Comparison of ENCODE assay signal across 8 cellular contexts in genomic region chr12:14403711-14404164, GRCh38. TPM values are rescaled to one million over a fixed set of nuclear protein-coding genes. Genes with fewer than 3 reads are reported as not detected.
A peak's percentile ranks its signal among the peaks of the same experiment; 100 is the strongest.
DNase-seq lines count a peak whose midpoint lies in the region; ATAC-seq and TF ChIP-seq lines count a peak whose summit lies in the region.

No MANE protein-coding gene starts in this region.

- H2AFZ ChIP-seq in PC-3 (ENCODE audit: low read length): no peak overlapping the region

- H3K4me3 ChIP-seq in AG10803 (ENCODE audit: low read length): no peak overlapping the region
- H3K4me3 ChIP-seq in Jurkat, Clone E6-1 (ENCODE audit: low read length): no peak overlapping the region
- H3K4me3 ChIP-seq in PC-3 (ENCODE audit: low read length): no peak overlapping the region

- H3K36me3 ChIP-seq in PC-3 (ENCODE audit: low read depth, low read length): no peaks in the 10 kb centered on the region

- H3K9me2 ChIP-seq in PC-3 (replicated peaks; ENCODE audit: low read length): no peaks in the 10 kb centered on the region

- peaks cover 100% of the 10 kb centered on the region for H3K79me2 ChIP-seq in PC-3 (ENCODE audit: low read length)

- CTCF ChIA-PET in PC-3 (lab: Charles Lee): no interaction called here

- no peaks in the 10 kb centered on the region for H3K27me3 ChIP-seq in PC-3 (ENCODE audit: low read length)

- H3K4me2 ChIP-seq in PC-3 (ENCODE audit: low read length): no peak overlapping the region

- peak; percentile 40 for ATAC-seq in GM18858 (IDR thresholded peaks at IDR 0.05; ENCODE audit: unreplicated experiment)
- no peak for ATAC-seq in PC-3
- no peak for ATAC-seq in HG02623 (IDR thresholded peaks at IDR 0.05; ENCODE audit: unreplicated experiment)

- H3F3A ChIP-seq in PC-3 (ENCODE audit: low read length, unreplicated experiment): no peaks in the 10 kb centered on the region

- POLR2A ChIA-PET in PC-3 (lab: Charles Lee; ENCODE audit: unreplicated experiment): no interaction called here

- H3K9ac ChIP-seq in PC-3 (ENCODE audit: low read length): no peak overlapping the region

- TF ChIP-seq CTCF in AG10803 (conservative IDR thresholded peaks at IDR 0.05; ENCODE audit: low read length): no peak
- TF ChIP-seq CTCF in PC-3 (conservative IDR thresholded peaks at IDR 0.05; ENCODE audit: low read depth, low read length): no peak

- BruUV-seq in PC-3 (replicated peaks; lab: Mats Ljungman, UMichigan): no TSS peak

- peaks cover 7% of the 10 kb centered on the region; the same call in 1 of the 2 replicates for H4K20me1 ChIP-seq in PC-3 (ENCODE audit: low read length)

- H3K9me3 ChIP-seq in PC-3 (ENCODE audit: low read length): no peaks in the 10 kb centered on the region

- DNase-seq in AG10803 (ENCODE audit: low read depth) (peak; percentile 80), PC-3 (peak; percentile 29), dermis microvascular lymphatic vessel endothelial cell (ENCODE audit: low read depth in 2 of 2) (peak; percentile 68 to 73), middle frontal gyrus (ENCODE audit: extremely low spot score, low spot score) (peak; percentile 58)
- DNase-seq in Jurkat, Clone E6-1 (ENCODE audit: low read depth, low spot score): peak; percentile 55
- no peak for DNase-seq in stimulated activated CD4-positive, alpha-beta T cell treated with anti-CD3 and anti-CD28 coated beads, Interleukin-4, amount 100 ng/mL, for 4 hours

- peaks cover 20% of the 10 kb centered on the region for H3K4me1 ChIP-seq in PC-3 (ENCODE audit: insufficient read depth, low read length)

- H3K27ac ChIP-seq in PC-3 (ENCODE audit: low read length): no peak overlapping the region

- intact Hi-C loops in PC-3 (cut with micrococcal nuclease): no loop called here

RNA-seq across cellular contexts. Expression of gene ATF7IP, which starts 38.3 kb away (rescaled TPM):
- polyA plus RNA-seq in Jurkat, Clone E6-1 (2012; ENCODE audit: insufficient read depth, insufficient read length): 12.8 TPM
- total RNA-seq in PC-3 (2014; rRNA removed) (12.5 and 16.9 TPM in 2 replicates), dermis microvascular lymphatic vessel endothelial cell (14.4 and 14.9 TPM in 2 replicates)

Comparison
In these comparisons a context has a peak if more than half of its experiments do, and no peak if none do; other contexts are left out.
1. DNase-seq: peak in AG10803 (single experiment), Jurkat, Clone E6-1 (single experiment), PC-3 (single experiment), dermis microvascular lymphatic vessel endothelial cell (2 of 2) and middle frontal gyrus (single experiment); none in stimulated activated CD4-positive, alpha-beta T cell treated with anti-CD3 and anti-CD28 coated beads, Interleukin-4, amount 100 ng/mL, for 4 hours (0 of 2).